Comparison of ENCODE assay signal across 23 cellular contexts in the genomic region with DNA sequence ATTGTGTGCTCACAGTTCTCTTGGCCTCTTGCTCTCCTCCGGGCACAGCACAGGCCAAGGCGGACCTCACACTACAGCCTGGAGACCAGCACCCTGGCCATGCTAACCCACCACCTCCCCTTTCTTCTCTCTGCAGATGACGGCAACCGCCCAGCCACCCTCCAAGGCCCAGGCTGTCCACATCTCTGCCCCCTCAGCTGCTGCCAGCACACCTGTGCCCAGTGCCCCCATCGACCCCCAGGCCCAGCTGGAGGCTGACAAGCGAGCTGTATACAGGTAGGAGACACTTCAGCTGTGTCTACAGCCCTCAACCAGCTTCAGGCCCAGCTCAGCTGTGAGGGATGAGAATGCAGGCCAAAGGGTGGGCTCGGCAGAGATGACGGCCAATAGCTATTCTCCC.
DNase-seq lines count a peak whose midpoint lies in the region; ATAC-seq, FAIRE-seq and TF ChIP-seq lines count a peak whose summit lies in the region.
"Had no signal": no experiment of that assay in that cellular context is flagged by ENCODE, and none has a peak within 500 bp of the region (broad histone marks: within the 10 kb centered on the region; RNA-seq: fewer than 3 reads in every experiment).

No MANE protein-coding gene starts in this region.

- 0 out of 2 replicates have a peak overlapping the region, but pooled peaks have one; percentile 77 for H2BK15ac ChIP-seq in H1 (ENCODE audit: low read length)

- no peak overlapping the region for H3K14ac ChIP-seq in H1 (ENCODE audit: insufficient read length)

- ATAC-seq in Right ventricle myocardium inferior: no peak
- no peak for ATAC-seq in HG02642 (IDR thresholded peaks at IDR 0.05; ENCODE audit: poor library complexity, unreplicated experiment)
- ATAC-seq: A549; CD8-positive, alpha-beta T cell had no signal

- H3K79me1 ChIP-seq in H1 (ENCODE audit: low read depth, low read length): no peaks in the 10 kb centered on the region

- no peaks in the 10 kb centered on the region for H3K9me3 ChIP-seq in H1 (ENCODE audit: insufficient read depth in 2 of 2, low read depth in 1 of 2, low read length in 1 of 2)
- no peaks in the 10 kb centered on the region for H3K9me3 ChIP-seq in spleen
- no peaks in the 10 kb centered on the region for H3K9me3 ChIP-seq in mammary epithelial cell (replicated peaks; ENCODE audit: insufficient read depth, low read length)
- H3K9me3 ChIP-seq: A549; BLaER1 treated with 17β-estradiol and CSF1 and Interleukin-3, amounts not matched to agents 10 nM and 100 nM; Caco-2 had no signal

- H3K4me2 ChIP-seq in H1 (ENCODE audit: insufficient read depth in 1 of 2, low read depth in 2 of 2, low read length in 2 of 2) (no peak overlapping the region), mammary epithelial cell (ENCODE audit: insufficient read depth, low read depth, low read length) (no peak overlapping the region)
- H3K4me2 ChIP-seq: A549; BLaER1 treated with 17β-estradiol and CSF1 and Interleukin-3, amounts not matched to agents 10 nM and 100 nM had no signal

- no peak overlapping the region for H3K9ac ChIP-seq in H1 (replicated peaks in 1 of 4; ENCODE audit: extremely low read depth in 1 of 4, low read depth in 3 of 4, low read length in 3 of 4)
- H3K9ac ChIP-seq in mammary epithelial cell (ENCODE audit: insufficient read depth, low read length): no peak overlapping the region
- H3K9ac ChIP-seq: BLaER1 treated with 17β-estradiol and CSF1 and Interleukin-3, amounts not matched to agents 10 nM and 100 nM had no signal

- no peak overlapping the region for H2BK20ac ChIP-seq in H1 (ENCODE audit: low read length)

- no peak overlapping the region for H4K5ac ChIP-seq in H1 (ENCODE audit: insufficient read length, low read depth, low read length)

- H3K36me3 Mint-ChIP-seq in neural crest cell (ENCODE audit: low read depth): peaks cover 6% of the 10 kb centered on the region
- H3K36me3 Mint-ChIP-seq: CD8-positive, alpha-beta T cell had no signal

- TF ChIP-seq CTCF in H1 (IDR thresholded peaks at IDR 0.05; ENCODE audit: control extremely low read depth in 1 of 3, insufficient read depth in 1 of 3, low read depth in 1 of 3, low read length in 3 of 3) (no peak), neural crest cell (conservative IDR thresholded peaks at IDR 0.05) (no peak), spleen (IDR thresholded peaks at IDR 0.05 in 8 of 11, conservative IDR thresholded peaks at IDR 0.05 in 3 of 11) (no peak), mammary epithelial cell (conservative IDR thresholded peaks at IDR 0.05 in 1 of 2, IDR thresholded peaks at IDR 0.05 in 1 of 2; ENCODE audit: extremely low read depth in 1 of 2, insufficient read depth in 1 of 2, low read depth in 1 of 2, low read length in 2 of 2) (no peak)

- H3K27ac Mint-ChIP-seq in neural crest cell (ENCODE audit: unreplicated experiment): peak overlapping the region; percentile 43
- H3K27ac Mint-ChIP-seq: B cell; CD4-positive, alpha-beta T cell; CD8-positive, alpha-beta T cell had no signal

- intact Hi-C loops in Right ventricle myocardium inferior (cut with DNase I): no loop called here
- intact Hi-C loops in cardiac septum (cut with DNase I): no loop called here
- intact Hi-C loops in spleen (cut with DNase I; ENCODE audit: low total_unique reads): no loop called here
- intact Hi-C loops in mammary epithelial cell (cut with micrococcal nuclease): no loop called here

- H3K4me3 ChIP-seq in H1 (ENCODE audit: extremely low read depth in 1 of 4, insufficient read depth in 2 of 4, low read depth in 3 of 4, low read length in 4 of 4) (no peak overlapping the region), spleen (no peak overlapping the region), mammary epithelial cell (replicated peaks in 1 of 3; ENCODE audit: insufficient read depth in 1 of 3, low read depth in 2 of 3, low read length in 3 of 3) (no peak overlapping the region)
- H3K4me3 ChIP-seq: A549; BLaER1 treated with 17β-estradiol and CSF1 and Interleukin-3, amounts not matched to agents 10 nM and 100 nM had no signal

- peaks cover 5% of the 10 kb centered on the region for H3K27me3 Mint-ChIP-seq in neural crest cell (ENCODE audit: low read depth)

- H3K18ac ChIP-seq in H1 (ENCODE audit: extremely low read depth, low read length): no peak overlapping the region

- H2BK120ac ChIP-seq in H1 (replicated peaks; ENCODE audit: low read depth, low read length): no peak overlapping the region

- TF ChIP-seq POLR2A in H1 (IDR thresholded peaks at IDR 0.05; ENCODE audit: control extremely low read depth in 1 of 2, low read depth in 2 of 2, low read length in 2 of 2): no peak
- TF ChIP-seq POLR2A in spleen (IDR thresholded peaks at IDR 0.05): no peak

- no peak for FAIRE-seq in H1 (lab: Jason Lieb, UNC)
- FAIRE-seq: A549, D721Med, G401.6, GM12891, GM19239 had no signal

- no peak overlapping the region for H3K56ac ChIP-seq in H1 (replicated peaks; ENCODE audit: insufficient read length, low read depth, low read length)

- peaks cover 25% of the 10 kb centered on the region for H3K4me1 Mint-ChIP-seq in neural crest cell
- H3K4me1 Mint-ChIP-seq: B cell had no signal

- no peak overlapping the region for H2AK5ac ChIP-seq in H1 (ENCODE audit: low read depth, low read length)

- no peak for TF ChIP-seq RAD21 in H1 (IDR thresholded peaks at IDR 0.05 in 1 of 2, conservative IDR thresholded peaks at IDR 0.05 in 1 of 2; ENCODE audit: low read depth in 2 of 2, low read length in 2 of 2)

- H2AFZ ChIP-seq in H1 (ENCODE audit: low read length) (no peak overlapping the region), mammary epithelial cell (ENCODE audit: low read depth, low read length) (no peak overlapping the region)

- POLR2A ChIA-PET in H1 (lab: Charles Lee; ENCODE audit: partially characterized antibody): no interaction called here

- dilution Hi-C loops in mammary epithelial cell (cut with HindIII; ENCODE audit: low sequenced_read_pairs): no loop called here

- H3K4ac ChIP-seq in H1 (replicated peaks; ENCODE audit: insufficient read length, low read depth, low read length): no peak overlapping the region

- H4K20me1 ChIP-seq in H1 (replicated peaks in 1 of 2; ENCODE audit: control insufficient read depth in 1 of 2, insufficient read depth in 2 of 2, low read length in 2 of 2) (no peaks in the 10 kb centered on the region), mammary epithelial cell (ENCODE audit: insufficient read depth, low read length) (no peaks in the 10 kb centered on the region)
- H4K20me1 ChIP-seq: BLaER1 treated with 17β-estradiol and CSF1 and Interleukin-3, amounts not matched to agents 10 nM and 100 nM had no signal

- no peaks in the 10 kb centered on the region for H3K9me3 Mint-ChIP-seq in neural crest cell
- H3K9me3 Mint-ChIP-seq: CD4-positive, alpha-beta T cell; CD8-positive, alpha-beta T cell had no signal

- BruUV-seq in mammary epithelial cell (replicated peaks; lab: Mats Ljungman, UMichigan): no TSS peak

- in situ Hi-C loops in mammary epithelial cell (cut with MboI; ENCODE audit: low sequenced_read_pairs in 2 of 2): no loop called here

- H3K4me1 ChIP-seq in H1 (replicated peaks in 1 of 4; ENCODE audit: control insufficient read depth in 3 of 4, insufficient read depth in 4 of 4, low read length in 3 of 4) (peaks cover 21 to 32% (median 27%) of the 10 kb centered on the region in 4 experiments), spleen (no peaks in the 10 kb centered on the region), mammary epithelial cell (ENCODE audit: insufficient read depth, low read length) (no peaks in the 10 kb centered on the region)
- H3K4me1 ChIP-seq: A549, Caco-2 had no signal

- H3K27me3 ChIP-seq in H1 (replicated peaks in 1 of 4; ENCODE audit: control insufficient read depth in 3 of 4, extremely low read depth in 1 of 4, insufficient read depth in 3 of 4, low read length in 3 of 4) (no peaks in the 10 kb centered on the region; a peak in 2 of 7 replicates), spleen (replicated peaks in 1 of 7) (peaks cover 0 to 26% (median 0%) of the 10 kb centered on the region in 7 donors), mammary epithelial cell (ENCODE audit: insufficient read depth, low read length) (peaks cover 5% of the 10 kb centered on the region)
- H3K27me3 ChIP-seq: BLaER1 treated with 17β-estradiol and CSF1 and Interleukin-3, amounts not matched to agents 10 nM and 100 nM had no signal

- H3K79me2 ChIP-seq in H1 (ENCODE audit: control insufficient read depth in 1 of 2, insufficient read depth in 2 of 2, low read length in 2 of 2) (no peaks in the 10 kb centered on the region), mammary epithelial cell (ENCODE audit: insufficient read depth, low read length) (no peaks in the 10 kb centered on the region)

- TF ChIP-seq EP300 in H1 (IDR thresholded peaks at IDR 0.05; ENCODE audit: borderline replicate concordance in 1 of 2, low read depth in 2 of 2, low read length in 2 of 2): no peak

- H2BK5ac ChIP-seq in H1 (ENCODE audit: low read depth, low read length): no peak overlapping the region

- no peak overlapping the region for H3K4me3 Mint-ChIP-seq in neural crest cell
- H3K4me3 Mint-ChIP-seq: B cell; CD4-positive, alpha-beta T cell; CD8-positive, alpha-beta T cell had no signal

- H3K27ac ChIP-seq in H1 (ENCODE audit: low read depth, low read length): no peak overlapping the region
- no peak overlapping the region for H3K27ac ChIP-seq in spleen
- H3K27ac ChIP-seq in mammary epithelial cell (ENCODE audit: insufficient read depth, low read depth, low read length): no peak overlapping the region
- H3K27ac ChIP-seq: 22Rv1; A549; BLaER1 treated with 17β-estradiol and CSF1 and Interleukin-3, amounts not matched to agents 10 nM and 100 nM; C4-2B had no signal

- no peak overlapping the region for H4K91ac ChIP-seq in H1 (replicated peaks; ENCODE audit: insufficient read length, low read length)

- no peak overlapping the region for H4K8ac ChIP-seq in H1 (ENCODE audit: extremely low read depth, insufficient read depth, low read length)

- DNase-seq in Right ventricle myocardium inferior (ENCODE audit: missing footprints) (peak; percentile 37), cardiac septum (ENCODE audit: low spot score) (no peak), H1 (ENCODE audit: low read depth in 1 of 2, low spot score in 2 of 2) (no peak), neural crest cell (ENCODE audit: low read depth, low spot score) (no peak), spleen (peak; percentile 61), NCI-H2171 (lab: John Stamatoyannopoulos, UW) (no peak), mammary epithelial cell (no peak)
- DNase-seq: AML-193; Caco-2; Calu3; CD4-positive, alpha-beta T cell; CD8-positive, alpha-beta T cell; GF-D8 had no signal

- CTCF ChIA-PET in H1 (lab: Charles Lee; ENCODE audit: partially characterized antibody) (interaction anchor here (0.8 to 16.9 kb wide), 12 partner anchors 17 to 290 kb away, joined by 3 to 315 read pairs (median 4); no protein-coding TSS in a partner anchor), mammary epithelial cell (lab: Charles Lee; ENCODE audit: low non-redundant PET) (no interaction called here)

- H3K36me3 ChIP-seq in H1 (ENCODE audit: control insufficient read depth in 2 of 4, insufficient read depth in 4 of 4, low read length in 3 of 4) (no peaks in the 10 kb centered on the region), spleen (no peaks in the 10 kb centered on the region), mammary epithelial cell (ENCODE audit: insufficient read depth, low read length) (no peaks in the 10 kb centered on the region)
- H3K36me3 ChIP-seq: BLaER1 treated with 17β-estradiol and CSF1 and Interleukin-3, amounts not matched to agents 10 nM and 100 nM had no signal

- peak overlapping the region; percentile 28; the same call in 1 of the 2 replicates for H2BK12ac ChIP-seq in H1 (ENCODE audit: low read depth, low read length)

- 84% methylated on average over 8 of the region's 8 CpGs; no CpG with 5 or more reads in 1 of the 2 experiments for WGBS in H1 (ENCODE audit: extremely low coverage in 1 of 2, insufficient coverage in 1 of 2, insufficient read length in 1 of 2, insufficient replicate concordance in 2 of 2, low coverage in 1 of 2, low lambda C conversion rate in 2 of 2, missing lambda C conversion rate in 1 of 2), 2 experiments
- WGBS in spleen, 5 donors: 80 to 87% (median 84%) methylated on average over 8 of the region's 8 CpGs
- 66% methylated on average over 7 of the region's 8 CpGs for WGBS in mammary epithelial cell (ENCODE audit: low coverage, missing lambda C conversion rate)

- H3K23ac ChIP-seq in H1 (ENCODE audit: insufficient read length): no peak overlapping the region

- peaks cover 9% of the 10 kb centered on the region; the same call in 1 of the 2 replicates for H3K23me2 ChIP-seq in H1 (ENCODE audit: low read depth, low read length)

Comparison
In these comparisons a context has a peak if more than half of its experiments do, and no peak if none do; other contexts are left out.
1. DNase-seq: peak in Right ventricle myocardium inferior (single experiment) and spleen (single experiment); none in cardiac septum (single experiment), H1 (0 of 2), neural crest cell (single experiment), NCI-H2171 (single experiment) and mammary epithelial cell (single experiment).